Comparison of ENCODE assay signal across 8 cellular contexts in the genomic region with DNA sequence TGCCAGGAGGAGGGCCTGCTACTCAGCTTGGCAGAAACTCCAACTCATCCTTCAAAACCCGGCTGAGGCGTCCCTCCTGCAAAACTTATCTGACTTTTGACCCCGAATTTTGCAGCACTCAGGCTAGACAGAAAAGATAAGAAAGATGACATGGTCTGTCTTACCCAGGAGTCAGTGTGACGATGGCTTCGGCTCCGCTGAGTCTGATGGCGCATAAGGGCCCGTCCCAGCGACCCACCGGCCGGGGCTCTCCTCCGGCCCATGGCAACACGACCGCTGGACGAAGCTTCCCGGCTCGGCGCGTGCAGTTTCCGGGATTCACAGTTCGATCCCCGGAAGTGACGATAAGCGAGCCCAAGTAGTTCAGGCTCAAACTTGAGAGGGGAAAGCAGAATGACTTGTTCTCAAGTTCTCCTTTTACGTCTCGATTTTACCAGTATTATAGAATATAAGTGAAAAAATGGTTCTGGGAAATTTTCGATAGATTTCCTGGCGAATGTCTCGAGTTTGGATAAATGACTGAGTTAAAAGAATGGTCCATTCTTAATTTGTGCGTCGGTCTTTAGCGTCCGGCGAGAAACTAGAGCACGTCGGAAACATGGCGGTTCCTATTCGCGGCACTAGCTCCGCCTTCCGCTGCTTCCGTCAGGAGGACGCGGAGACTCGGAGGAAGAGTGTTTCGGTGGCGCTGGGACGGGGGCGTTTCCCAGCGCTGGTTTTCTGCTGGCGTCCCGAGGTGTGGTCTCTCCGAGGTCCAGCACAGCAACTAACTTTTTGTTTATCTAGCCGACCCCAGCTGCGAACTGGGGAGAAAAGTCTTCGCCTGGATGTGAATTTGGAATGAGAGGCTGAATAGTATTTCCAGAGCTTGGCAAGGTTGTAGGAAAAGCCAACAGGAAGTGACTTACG. TPM values are rescaled to one million over a fixed set of nuclear protein-coding genes. Genes with fewer than 3 reads are reported as not detected.
A peak's percentile ranks its signal among the peaks of the same experiment; 100 is the strongest.
DNase-seq lines count a peak whose midpoint lies in the region; ATAC-seq and TF ChIP-seq lines count a peak whose summit lies in the region.

A gene (minus strand): TSS at position 292 of the 909 bp plus-strand sequence. CDS start 29 bp downstream, at position 263.

- ATAC-seq in GM19372 (IDR thresholded peaks at IDR 0.05; ENCODE audit: low read depth, unreplicated experiment) (peak; percentile 81), HG03558 (IDR thresholded peaks at IDR 0.05; ENCODE audit: extremely low read depth, unreplicated experiment) (peak; percentile 66), left lung (peak; percentile 99)

- no peak for TF ChIP-seq CTCF in left lung (IDR thresholded peaks at IDR 0.05)

- intact Hi-C loops in left lung (cut with DNase I), result no loop called here

- peaks cover 8 to 28% of the 10 kb centered on the region in 2 donors for H3K4me1 ChIP-seq in left lung

- peak within 1 kb of the TSS; percentile 89 to 93 for H3K27ac ChIP-seq in left lung

- H3K36me3 ChIP-seq in left lung, result peaks cover 0 to 17% of the 10 kb centered on the region in 2 donors

- DNase-seq in C1 segment of cervical spinal cord (lab: John Stamatoyannopoulos, UW) (peak in 13 of 14 donors; percentile 55 to 94 (median 84)), NCI-H774 (lab: John Stamatoyannopoulos, UW) (peak; percentile 100), dermis blood vessel endothelial cell (peak; percentile 97), left lung (peak; percentile 93 to 95)
- DNase-seq in activated CD4-positive, alpha-beta T cell treated with anti-CD3 and anti-CD28 coated beads, Interleukin-2, amount 50 U/mL, for 4 hours, result peak; percentile 85 to 86
- DNase-seq in stimulated activated CD4-positive, alpha-beta T cell treated with anti-CD3 and anti-CD28 coated beads, Interleukin-2, amount 100 ng/mL, for 48 hours, result peak; percentile 80 to 85

- H3K9me3 ChIP-seq in left lung, result no peaks in the 10 kb centered on the region

- H3K27me3 ChIP-seq in left lung, result no peaks in the 10 kb centered on the region

- H3K4me3 ChIP-seq in left lung, result peak within 1 kb of the TSS; percentile 50 to 79

RNA-seq across cellular contexts. Expression of the gene that starts here (rescaled TPM):
- 58.5 and 72.8 TPM in 2 replicates for total RNA-seq in dermis blood vessel endothelial cell
- 10 to 100 TPM; 18.2 to 27.8 TPM for total RNA-seq in left lung

Comparison
In these comparisons a context has a peak if more than half of its experiments do, and no peak if none do; other contexts are left out.
1. Peak in every context shown above with its lines: DNase-seq, ATAC-seq, H3K4me3 ChIP-seq and H3K27ac ChIP-seq.